In the genomic region with DNA sequence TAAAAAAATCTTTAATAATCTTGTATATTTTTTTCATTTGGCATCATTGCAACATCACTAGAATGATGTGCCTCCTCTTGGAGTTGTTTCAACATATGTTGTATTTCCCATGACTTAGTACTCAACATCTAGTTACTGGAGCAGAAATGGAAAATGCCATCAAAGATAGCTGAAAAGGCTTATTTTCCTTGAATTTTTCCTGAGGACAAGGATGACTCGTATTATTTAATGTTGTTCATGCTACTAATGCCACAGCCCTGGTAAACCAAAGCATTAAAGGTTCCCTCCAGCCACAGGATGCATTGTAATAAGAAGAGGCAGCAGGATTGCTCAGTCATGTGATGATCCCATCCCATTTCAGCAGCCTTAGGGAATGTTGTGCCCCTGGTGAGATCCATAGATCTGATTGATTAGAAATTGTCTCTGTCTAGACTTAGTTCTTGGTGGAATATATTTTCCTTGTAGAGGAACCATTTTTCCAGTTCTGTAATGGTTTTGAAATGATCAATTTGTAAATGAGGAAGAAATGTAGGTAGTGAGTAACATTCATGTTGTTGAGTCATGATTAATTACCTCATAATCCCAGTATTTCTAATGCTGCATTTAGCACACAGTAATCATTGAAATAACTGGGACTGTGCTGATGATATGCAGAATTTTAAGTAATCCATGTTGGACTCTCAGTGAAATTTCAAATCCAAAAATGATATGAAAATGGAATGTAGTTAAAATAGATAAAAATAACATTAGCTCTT, we compare ENCODE assay signal across 25 cellular contexts.
A peak's percentile ranks its signal among the peaks of the same experiment; 100 is the strongest.
DNase-seq lines count a peak whose midpoint lies in the region; ATAC-seq and TF ChIP-seq lines count a peak whose summit lies in the region.
"Had no signal": no experiment of that assay in that cellular context is flagged by ENCODE, and none has a peak within 500 bp of the region (broad histone marks: within the 10 kb centered on the region; RNA-seq: fewer than 3 reads in every experiment).

No MANE protein-coding gene starts in this region.

- H4K8ac ChIP-seq in IMR-90 (ENCODE audit: low read depth in 2 of 2, low read length in 2 of 2), result no peak overlapping the region

- peak overlapping the region; percentile 33; the same call in 1 of the 2 replicates for H3K18ac ChIP-seq in IMR-90 (ENCODE audit: low read depth, low read length)

- H3K36me3 ChIP-seq in IMR-90 (ENCODE audit: control insufficient read depth, insufficient read depth, low read length), result no peaks in the 10 kb centered on the region
- H3K36me3 ChIP-seq: brain microvascular endothelial cell, lower lobe of right lung, neural progenitor cell, vagina had no signal

- H2AK9ac ChIP-seq in IMR-90 (replicated peaks; ENCODE audit: low read depth, low read length, poor library complexity), result no peak overlapping the region

- no peak overlapping the region for H2BK20ac ChIP-seq in IMR-90 (ENCODE audit: low read depth, low read length)

- H2AK5ac ChIP-seq in IMR-90 (ENCODE audit: low read depth, low read length), result no peak overlapping the region

- no peaks in the 10 kb centered on the region for H3K9me3 Mint-ChIP-seq in stimulated activated effector memory CD8-positive, alpha-beta T cell treated with anti-CD3 and anti-CD28 coated beads, Interleukin-12 subunit alpha, Interleukin-12 subunit beta, amount 100 ng/mL, for 72 hours
- H3K9me3 Mint-ChIP-seq: CD14-positive monocyte; endodermal cell; neural progenitor cell; stimulated activated memory B cell treated with anti-CD40 and anti-IgM and Interleukin-4, amounts not matched to agents 10 μg/mL and 1 μg/mL and 100 μg/mL, for 72 hours; T-helper 2 cell treated with Interferon-gamma antibody and Interleukin-4, amounts not matched to agents 5 μg/mL and 100 μg/mL, for 36 hours had no signal

- CTCF ChIA-PET in IMR-90 (lab: Yijun Ruan, JAX), result no interaction called here

- peak; percentile 53; the same call in 1 of the 2 replicates for ATAC-seq in IMR-90 (ENCODE audit: low read depth)
- no peak for ATAC-seq in GM21717 (IDR thresholded peaks at IDR 0.05; ENCODE audit: unreplicated experiment)
- no peak for ATAC-seq in stimulated activated effector memory CD8-positive, alpha-beta T cell treated with anti-CD3 and anti-CD28 coated beads, Interleukin-12 subunit alpha, Interleukin-12 subunit beta, amount 100 ng/mL, for 72 hours
- ATAC-seq: lower lobe of right lung; stimulated activated memory B cell treated with anti-CD40 and anti-IgM and Interleukin-4, amounts not matched to agents 10 μg/mL and 1 μg/mL and 100 μg/mL, for 72 hours had no signal

- H2BK5ac ChIP-seq in IMR-90 (ENCODE audit: low read depth, low read length, poor library complexity, severe bottlenecking), result no peak overlapping the region

- no peak overlapping the region for H4K5ac ChIP-seq in IMR-90 (ENCODE audit: low read depth, low read length)

- in situ Hi-C loops in IMR-90 (cut with MboI; ENCODE audit: low sequenced_read_pairs), result no loop called here
- in situ Hi-C loops in astrocyte of the spinal cord (cut with HindIII; ENCODE audit: low sequenced_read_pairs), result no loop called here

- TF ChIP-seq CTCF in AG10803 (conservative IDR thresholded peaks at IDR 0.05; ENCODE audit: low read length) (no peak), IMR-90 (conservative IDR thresholded peaks at IDR 0.05; ENCODE audit: low read depth, low read length) (no peak), astrocyte of the spinal cord (IDR thresholded peaks at IDR 0.05; ENCODE audit: low read depth, low read length) (no peak)

- no peak overlapping the region for H3K4me3 ChIP-seq in AG10803 (ENCODE audit: low read length)
- no peak overlapping the region for H3K4me3 ChIP-seq in IMR-90 (ENCODE audit: insufficient read depth, low read depth, low read length)
- H3K4me3 ChIP-seq in astrocyte of the spinal cord (ENCODE audit: low read depth, low read length), result no peak overlapping the region
- H3K4me3 ChIP-seq: coronary artery, hepatocyte, lower lobe of right lung, neural progenitor cell, SK-N-MC, skin epidermis, vagina had no signal

- WGBS in IMR-90 (ENCODE audit: extremely low coverage in 2 of 2, insufficient read length in 1 of 2), 2 experiments, result no CpG with 5 or more reads among the region's 1 CpG

- H3K56ac ChIP-seq in IMR-90 (ENCODE audit: extremely low read depth, insufficient read depth, low read length), result no peak overlapping the region

- H3K14ac ChIP-seq in IMR-90 (replicated peaks; ENCODE audit: low read depth, low read length), result no peak overlapping the region

- H3K79me1 ChIP-seq in IMR-90 (ENCODE audit: low read depth in 1 of 2, low read length in 2 of 2), result no peaks in the 10 kb centered on the region

- H3K4me2 ChIP-seq in IMR-90 (ENCODE audit: low read depth, low read length), result no peak overlapping the region
- H3K4me2 ChIP-seq: hepatocyte, neural progenitor cell had no signal

- no peak overlapping the region for H2BK120ac ChIP-seq in IMR-90 (ENCODE audit: low read depth, low read length)

- no peak overlapping the region for H4K91ac ChIP-seq in IMR-90 (ENCODE audit: insufficient read depth, low read depth, low read length)

- H3K9me3 ChIP-seq in IMR-90 (ENCODE audit: control insufficient read depth, insufficient read depth, low read length), result no peaks in the 10 kb centered on the region
- H3K9me3 ChIP-seq: lower lobe of right lung, vagina had no signal

- POLR2A ChIA-PET in IMR-90 (lab: Charles Lee; ENCODE audit: unreplicated experiment), result no interaction called here

- no peak overlapping the region for H2AFZ ChIP-seq in IMR-90 (replicated peaks; ENCODE audit: low read length, poor library complexity)
- H2AFZ ChIP-seq: hepatocyte, neural progenitor cell had no signal

- H3K27me3 ChIP-seq in IMR-90 (ENCODE audit: control insufficient read depth, insufficient read depth, low read length), result no peaks in the 10 kb centered on the region
- H3K27me3 ChIP-seq: brain microvascular endothelial cell, hepatocyte, neural progenitor cell, vagina had no signal

- H3K9ac ChIP-seq in IMR-90 (ENCODE audit: low read depth, low read length), result no peak overlapping the region
- H3K9ac ChIP-seq: neural progenitor cell had no signal

- H3K4me1 ChIP-seq in IMR-90 (ENCODE audit: control insufficient read depth, insufficient read depth, low read length), result no peaks in the 10 kb centered on the region
- H3K4me1 ChIP-seq: lower lobe of right lung, neural progenitor cell, vagina had no signal

- no peaks in the 10 kb centered on the region for H4K20me1 ChIP-seq in IMR-90 (ENCODE audit: insufficient read depth, low read length)

- no peak overlapping the region for H3K4me3 Mint-ChIP-seq in stimulated activated effector memory CD8-positive, alpha-beta T cell treated with anti-CD3 and anti-CD28 coated beads, Interleukin-12 subunit alpha, Interleukin-12 subunit beta, amount 100 ng/mL, for 72 hours
- H3K4me3 Mint-ChIP-seq: CD14-positive monocyte; endodermal cell; neural progenitor cell; stimulated activated memory B cell treated with anti-CD40 and anti-IgM and Interleukin-4, amounts not matched to agents 10 μg/mL and 1 μg/mL and 100 μg/mL, for 72 hours; T-helper 2 cell treated with Interferon-gamma antibody and Interleukin-4, amounts not matched to agents 5 μg/mL and 100 μg/mL, for 36 hours had no signal

- TF ChIP-seq RAD21 in IMR-90 (IDR thresholded peaks at IDR 0.05; ENCODE audit: low read length), result no peak

- no peak overlapping the region for H3K27ac Mint-ChIP-seq in stimulated activated effector memory CD8-positive, alpha-beta T cell treated with anti-CD3 and anti-CD28 coated beads, Interleukin-12 subunit alpha, Interleukin-12 subunit beta, amount 100 ng/mL, for 72 hours
- H3K27ac Mint-ChIP-seq: CD14-positive monocyte; endodermal cell; neural progenitor cell; stimulated activated memory B cell treated with anti-CD40 and anti-IgM and Interleukin-4, amounts not matched to agents 10 μg/mL and 1 μg/mL and 100 μg/mL, for 72 hours; T-helper 2 cell treated with Interferon-gamma antibody and Interleukin-4, amounts not matched to agents 5 μg/mL and 100 μg/mL, for 36 hours had no signal

- BruUV-seq in IMR-90 (replicated peaks; lab: Mats Ljungman, UMichigan), result no TSS peak

- no peak overlapping the region for H3K27ac ChIP-seq in IMR-90 (ENCODE audit: insufficient read depth, low read length)
- H3K27ac ChIP-seq: brain microvascular endothelial cell, coronary artery, hepatocyte, lower lobe of right lung, neural progenitor cell, SK-N-MC, skin epidermis, vagina had no signal

- TF ChIP-seq POLR2A in IMR-90 (IDR thresholded peaks at IDR 0.05; ENCODE audit: low read depth, low read length) (no peak), erythroblast (IDR thresholded peaks at IDR 0.05; ENCODE audit: low read length) (no peak)

- H3K9me1 ChIP-seq in IMR-90 (ENCODE audit: insufficient read depth, low read length), result no peaks in the 10 kb centered on the region

- H3K23ac ChIP-seq in IMR-90 (ENCODE audit: low read depth, low read length), result no peak overlapping the region

- H2BK15ac ChIP-seq in IMR-90 (ENCODE audit: low read depth, low read length), result no peak overlapping the region

- H3K4ac ChIP-seq in IMR-90 (ENCODE audit: low read depth, low read length), result no peak overlapping the region

- H3K36me3 Mint-ChIP-seq in stimulated activated effector memory CD8-positive, alpha-beta T cell treated with anti-CD3 and anti-CD28 coated beads, Interleukin-12 subunit alpha, Interleukin-12 subunit beta, amount 100 ng/mL, for 72 hours, result no peaks in the 10 kb centered on the region
- H3K36me3 Mint-ChIP-seq: CD14-positive monocyte; neural progenitor cell; stimulated activated memory B cell treated with anti-CD40 and anti-IgM and Interleukin-4, amounts not matched to agents 10 μg/mL and 1 μg/mL and 100 μg/mL, for 72 hours had no signal

- peak; percentile 6 for DNase-seq in AG10803 (ENCODE audit: low read depth)
- peak; percentile 56 for DNase-seq in IMR-90
- peak; percentile 38 for DNase-seq in astrocyte of the spinal cord (ENCODE audit: low read depth, low spot score)
- peak; percentile 24 for DNase-seq in glomerular visceral epithelial cell (ENCODE audit: extremely low spot score)
- DNase-seq in DMS79 treated with DMSO at 0.1 percent for 48 hours (lab: John Stamatoyannopoulos, UW), result no peak
- DNase-seq in erythroblast (lab: John Stamatoyannopoulos, UW), result no peak
- DNase-seq in stimulated activated effector memory CD8-positive, alpha-beta T cell treated with anti-CD3 and anti-CD28 coated beads, Interleukin-12 subunit alpha, Interleukin-12 subunit beta, amount 100 ng/mL, for 72 hours (ENCODE audit: low spot score in 2 of 2), result no peak
- DNase-seq: activated CD4-positive, alpha-beta T cell treated with anti-CD3 and anti-CD28 coated beads, Interleukin-2, amount 50 U/mL, for 48 hours; activated effector memory CD4-positive, alpha-beta T cell treated with Interleukin-2 at 50 U/mL for 16 hours; brain microvascular endothelial cell; endodermal cell; lower lobe of right lung; NCI-H1417 treated with DMSO at 0.1 percent for 48 hours; NCI-H510A treated with DMSO at 0.1 percent for 48 hours; stimulated activated CD4-positive, alpha-beta T cell treated with anti-CD3 and anti-CD28 coated beads, Interleukin-2, amount 100 ng/mL, for 24 hours had no signal

- intact Hi-C loops in IMR-90 (cut with micrococcal nuclease), result loop anchor here (10.0 kb wide), 1 partner anchor 1255 kb away; no protein-coding TSS in a partner anchor

- H3K4me1 Mint-ChIP-seq in stimulated activated effector memory CD8-positive, alpha-beta T cell treated with anti-CD3 and anti-CD28 coated beads, Interleukin-12 subunit alpha, Interleukin-12 subunit beta, amount 100 ng/mL, for 72 hours, result no peaks in the 10 kb centered on the region
- H3K4me1 Mint-ChIP-seq: CD14-positive monocyte; stimulated activated memory B cell treated with anti-CD40 and anti-IgM and Interleukin-4, amounts not matched to agents 10 μg/mL and 1 μg/mL and 100 μg/mL, for 72 hours had no signal

- dilution Hi-C loops in IMR-90 (cut with HindIII; ENCODE audit: low sequenced_read_pairs, unreplicated experiment), result no loop called here

Comparison
In these comparisons a context has a peak if more than half of its experiments do, and no peak if none do; other contexts are left out.
1. DNase-seq: peak in AG10803 (single experiment), IMR-90 (single experiment), astrocyte of the spinal cord (single experiment) and glomerular visceral epithelial cell (single experiment); none in DMS79 treated with DMSO at 0.1 percent for 48 hours (single experiment), erythroblast (0 of 2) and stimulated activated effector memory CD8-positive, alpha-beta T cell treated with anti-CD3 and anti-CD28 coated beads, Interleukin-12 subunit alpha, Interleukin-12 subunit beta, amount 100 ng/mL, for 72 hours (0 of 2).